Comparison of ENCODE assay signal across 8 cellular contexts in the genomic region with DNA sequence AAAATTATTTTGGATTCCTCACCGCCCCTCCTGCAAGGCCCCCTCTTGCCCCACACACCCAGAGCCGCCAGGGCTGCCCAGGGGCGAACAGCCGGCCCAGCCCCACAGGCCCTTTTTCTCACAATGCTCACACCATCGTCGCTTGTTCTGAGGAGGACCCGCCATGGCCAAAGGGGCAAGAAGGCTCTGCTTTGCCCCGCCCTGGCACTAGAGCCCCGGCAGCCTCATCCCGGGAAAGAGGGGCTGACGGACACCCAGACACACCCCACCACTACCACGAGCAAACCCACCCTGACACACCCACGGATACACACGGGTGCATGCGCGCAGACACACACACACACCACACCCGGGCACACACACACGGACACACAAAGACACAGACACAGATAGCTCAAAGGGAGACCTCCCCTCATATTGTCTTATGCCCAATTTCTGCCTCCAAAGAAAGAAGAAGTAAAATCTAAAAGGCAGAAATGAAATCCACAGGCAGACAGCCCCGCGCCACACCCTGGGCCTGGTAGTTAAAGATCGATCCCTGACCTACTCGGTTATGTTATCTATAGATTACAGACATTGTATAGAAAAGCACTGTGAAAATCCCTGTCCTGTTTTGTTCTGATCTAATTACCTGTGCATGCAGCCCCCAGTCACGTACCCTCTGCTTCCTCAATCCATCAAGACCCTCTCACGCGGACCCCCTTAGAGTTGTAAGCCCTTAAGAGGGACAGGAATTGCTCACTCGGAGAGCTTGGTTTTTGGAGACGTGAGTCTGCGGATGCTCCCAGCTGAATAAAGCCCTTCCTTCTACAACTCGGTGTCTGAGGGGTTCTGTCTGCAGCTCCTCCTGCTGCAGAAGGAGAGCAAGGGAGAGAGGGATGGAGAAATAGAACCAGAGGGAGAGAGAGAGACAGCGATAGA.
DNase-seq lines count a peak whose midpoint lies in the region; ATAC-seq, FAIRE-seq and TF ChIP-seq lines count a peak whose summit lies in the region.
"Not testable (repeated sequence)": the region's sequence is repeated elsewhere in the genome, so short reads cannot be mapped to it uniquely, and the experiment has no call there.

No MANE protein-coding gene starts in this region.

- H3K27me3 Mint-ChIP-seq in activated CD4-positive, alpha-beta T cell treated with anti-CD3 and anti-CD28 coated beads, Interleukin-2, amount 10 ng/mL, durations not matched to agents 7 days and 5 days = peaks cover 50% of the 10 kb centered on the region
- peaks cover 38% of the 10 kb centered on the region for H3K27me3 Mint-ChIP-seq in glutamatergic neuron (ENCODE audit: unreplicated experiment)
- not testable (repeated sequence) for H3K27me3 Mint-ChIP-seq in memory B cell

- peak overlapping the region; percentile 19 for H3K4me3 Mint-ChIP-seq in activated CD4-positive, alpha-beta T cell treated with anti-CD3 and anti-CD28 coated beads, Interleukin-2, amount 10 ng/mL, durations not matched to agents 7 days and 5 days
- H3K4me3 Mint-ChIP-seq in glutamatergic neuron (ENCODE audit: unreplicated experiment) (peak overlapping the region; percentile 87), memory B cell (peak overlapping the region; percentile 87)

- H3K27ac Mint-ChIP-seq in activated CD4-positive, alpha-beta T cell treated with anti-CD3 and anti-CD28 coated beads, Interleukin-2, amount 10 ng/mL, durations not matched to agents 7 days and 5 days = not testable (repeated sequence)
- peak overlapping the region; percentile 40 for H3K27ac Mint-ChIP-seq in glutamatergic neuron (ENCODE audit: unreplicated experiment)
- H3K27ac Mint-ChIP-seq in memory B cell = peak overlapping the region; percentile 89

- H3K36me3 ChIP-seq in A673 (ENCODE audit: insufficient read depth, low read length, poor library complexity, severe bottlenecking); K562 (ENCODE audit: control insufficient read depth, insufficient read depth, low read length); gastrocnemius medialis: not testable (repeated sequence)

- not testable (repeated sequence) for TF ChIP-seq POLR2A in K562 (conservative IDR thresholded peaks at IDR 0.05); gastrocnemius medialis (IDR thresholded peaks at IDR 0.05)

- not testable (repeated sequence) for H3K4me1 ChIP-seq in A673 (ENCODE audit: insufficient read depth, low read length, poor library complexity, severe bottlenecking); gastrocnemius medialis
- H3K4me1 ChIP-seq in K562 (replicated peaks in 1 of 2; ENCODE audit: control insufficient read depth in 2 of 2, insufficient read depth in 2 of 2, low read length in 2 of 2) = peaks cover 0 to 15% of the 10 kb centered on the region in 2 experiments; a peak in 2 of 5 replicates

- not testable (repeated sequence) for BruUV-seq in A673 (replicated peaks; lab: Mats Ljungman, UMichigan); K562 (replicated peaks; lab: Mats Ljungman, UMichigan)

- POLR2A ChIA-PET in A673 (lab: Charles Lee; ENCODE audit: low non-redundant PET); activated CD4-positive, alpha-beta T cell treated with anti-CD3 and anti-CD28 coated beads, Interleukin-2, amount 10 ng/mL, durations not matched to agents 7 days and 5 days (lab: Charles Lee); K562 (lab: Yijun Ruan, JAX): not testable (repeated sequence)

- not testable (repeated sequence) for H3K9me1 ChIP-seq in K562 (ENCODE audit: control insufficient read depth, insufficient read depth, low read length)

- H3K36me3 Mint-ChIP-seq in activated CD4-positive, alpha-beta T cell treated with anti-CD3 and anti-CD28 coated beads, Interleukin-2, amount 10 ng/mL, durations not matched to agents 7 days and 5 days (ENCODE audit: low read depth) = peaks cover 15% of the 10 kb centered on the region
- peaks cover 19% of the 10 kb centered on the region for H3K36me3 Mint-ChIP-seq in glutamatergic neuron (ENCODE audit: unreplicated experiment)
- H3K36me3 Mint-ChIP-seq in memory B cell = not testable (repeated sequence)

- H3K27ac ChIP-seq in A673 (ENCODE audit: low read depth, low read length, poor library complexity, severe bottlenecking); K562 (ENCODE audit: extremely low read depth, low read depth, low read length); gastrocnemius medialis: not testable (repeated sequence)
- peak overlapping the region; percentile 85 for H3K27ac ChIP-seq in HL-60 (replicated peaks)

- H3K79me2 ChIP-seq in K562 (ENCODE audit: control insufficient read depth, insufficient read depth, low read length) = not testable (repeated sequence)

- not testable (repeated sequence) for H3K4me2 ChIP-seq in K562 (ENCODE audit: insufficient read depth, low read length)

- CTCF ChIA-PET in A673 (lab: Charles Lee); K562 (lab: Yijun Ruan, JAX; ENCODE audit: low intra/inter-chr PET ratio): not testable (repeated sequence)
- CTCF ChIA-PET in activated CD4-positive, alpha-beta T cell treated with anti-CD3 and anti-CD28 coated beads, Interleukin-2, amount 10 ng/mL, durations not matched to agents 7 days and 5 days (lab: Charles Lee) = interaction anchor here (1.4 kb wide), 1 partner anchor 1016 kb away, joined by 4 read pairs; no protein-coding TSS in a partner anchor

- not testable (repeated sequence) for H3K9me3 ChIP-seq in A673 (ENCODE audit: low read depth, low read length, poor library complexity, severe bottlenecking); K562 (replicated peaks; ENCODE audit: control insufficient read depth, insufficient read depth, low read depth, low read length); gastrocnemius medialis

- peaks cover 35% of the 10 kb centered on the region for H3K4me1 Mint-ChIP-seq in activated CD4-positive, alpha-beta T cell treated with anti-CD3 and anti-CD28 coated beads, Interleukin-2, amount 10 ng/mL, durations not matched to agents 7 days and 5 days
- H3K4me1 Mint-ChIP-seq in glutamatergic neuron (ENCODE audit: low read depth, unreplicated experiment) = not testable (repeated sequence)
- H3K4me1 Mint-ChIP-seq in memory B cell = peaks cover 26% of the 10 kb centered on the region

- TF ChIP-seq CTCF in A673 (conservative IDR thresholded peaks at IDR 0.05; ENCODE audit: low read depth, low read length); HL-60 (IDR thresholded peaks at IDR 0.05; ENCODE audit: insufficient read depth, low read length); K562 (IDR thresholded peaks at IDR 0.05 in 2 of 3, conservative IDR thresholded peaks at IDR 0.05 in 1 of 3; ENCODE audit: insufficient read depth in 2 of 3, low read depth in 1 of 3, low read length in 3 of 3); glutamatergic neuron (IDR thresholded peaks at IDR 0.05; ENCODE audit: partially characterized antibody, unreplicated experiment); gastrocnemius medialis (IDR thresholded peaks at IDR 0.05 in 4 of 5, conservative IDR thresholded peaks at IDR 0.05 in 1 of 5): not testable (repeated sequence)

- H3K4me3 ChIP-seq in A673 (ENCODE audit: low read depth, low read length, poor library complexity, severe bottlenecking) (peak overlapping the region; percentile 55), HL-60 (replicated peaks; ENCODE audit: insufficient read depth, low read length) (peak overlapping the region; percentile 69), gastrocnemius medialis (peak overlapping the region in 3 of 4 donors; percentile 8 to 51 (median 32))
- not testable (repeated sequence) for H3K4me3 ChIP-seq in K562

- not testable (repeated sequence) for H3K9me3 Mint-ChIP-seq in activated CD4-positive, alpha-beta T cell treated with anti-CD3 and anti-CD28 coated beads, Interleukin-2, amount 10 ng/mL, durations not matched to agents 7 days and 5 days; memory B cell
- H3K9me3 Mint-ChIP-seq in glutamatergic neuron (ENCODE audit: unreplicated experiment) = peaks cover 22% of the 10 kb centered on the region

- not testable (repeated sequence) for H3K9ac ChIP-seq in K562 (ENCODE audit: insufficient read depth in 1 of 2, low read depth in 2 of 2, low read length in 2 of 2)

- not testable (repeated sequence) for TF ChIP-seq EP300 in K562 (IDR thresholded peaks at IDR 0.05; ENCODE audit: low read length)

- not testable (repeated sequence) for H2AFZ ChIP-seq in K562 (ENCODE audit: low read depth, low read length)

- not testable (repeated sequence) for TF ChIP-seq RAD21 in K562 (CRISPR knock-in tag; conservative IDR thresholded peaks at IDR 0.05 in 1 of 2, IDR thresholded peaks at IDR 0.05 in 1 of 2)

- DNase-seq in A673 (ENCODE audit: low spot score) (peak; percentile 18), HL-60 (ENCODE audit: low read depth in 1 of 2, low spot score in 1 of 2) (peak in 1 of 2 experiments; percentile 59), K562 (ENCODE audit: extremely low read depth in 1 of 4, low spot score in 3 of 4) (peak in 2 of 4 experiments; percentile 0 to 2), glutamatergic neuron (peak; percentile 41), memory B cell (ENCODE audit: low spot score in 2 of 2) (peak; percentile 55 to 72)
- peak; percentile 20 for DNase-seq in activated CD4-positive, alpha-beta T cell treated with anti-CD3 and anti-CD28 coated beads, Interleukin-2, amount 10 ng/mL, durations not matched to agents 7 days and 5 days
- DNase-seq in gastrocnemius medialis = not testable (repeated sequence)

- 11% methylated on average over 24 of the region's 30 CpGs for WGBS in K562 (ENCODE audit: insufficient coverage, low coverage, missing lambda C conversion rate)

- not testable (repeated sequence) for H3K27me3 ChIP-seq in A673 (replicated peaks; ENCODE audit: insufficient read depth, low read depth, low read length, poor library complexity); HL-60 (ENCODE audit: insufficient read depth, poor library complexity, severe bottlenecking); K562 (ENCODE audit: control insufficient read depth in 2 of 2, insufficient read depth in 2 of 2, low read length in 2 of 2)
- H3K27me3 ChIP-seq in gastrocnemius medialis = peaks cover 53 to 66% (median 64%) of the 10 kb centered on the region in 3 donors

- peak; percentile 15 for ATAC-seq in GM18498 (IDR thresholded peaks at IDR 0.05; ENCODE audit: unreplicated experiment)
- not testable (repeated sequence) for ATAC-seq in K562; memory B cell (ENCODE audit: low read depth); gastrocnemius medialis

- not testable (repeated sequence) for FAIRE-seq in K562 (lab: Jason Lieb, UNC)

- in situ Hi-C loops in K562 (cut with MboI); gastrocnemius medialis (cut with MboI; ENCODE audit: low sequenced_read_pairs in 4 of 4): not testable (repeated sequence)

- intact Hi-C loops in A673 (cut with micrococcal nuclease; ENCODE audit: unreplicated experiment); K562 (cut with micrococcal nuclease); gastrocnemius medialis (cut with DNase I; ENCODE audit: low total_unique reads): not testable (repeated sequence)

- not testable (repeated sequence) for H4K20me1 ChIP-seq in K562 (replicated peaks; ENCODE audit: control insufficient read depth, insufficient read depth, low read length)

Comparison
In these comparisons a context has a peak if more than half of its experiments do, and no peak if none do; other contexts are left out.
1. H3K4me3 Mint-ChIP-seq: peak in every context shown above with its lines; median percentile 87 in glutamatergic neuron; 87 in memory B cell; 19 in activated CD4-positive, alpha-beta T cell treated with anti-CD3 and anti-CD28 coated beads, Interleukin-2, amount 10 ng/mL, durations not matched to agents 7 days and 5 days.